Comparison of ENCODE assay signal across 10 cellular contexts in the genomic region with DNA sequence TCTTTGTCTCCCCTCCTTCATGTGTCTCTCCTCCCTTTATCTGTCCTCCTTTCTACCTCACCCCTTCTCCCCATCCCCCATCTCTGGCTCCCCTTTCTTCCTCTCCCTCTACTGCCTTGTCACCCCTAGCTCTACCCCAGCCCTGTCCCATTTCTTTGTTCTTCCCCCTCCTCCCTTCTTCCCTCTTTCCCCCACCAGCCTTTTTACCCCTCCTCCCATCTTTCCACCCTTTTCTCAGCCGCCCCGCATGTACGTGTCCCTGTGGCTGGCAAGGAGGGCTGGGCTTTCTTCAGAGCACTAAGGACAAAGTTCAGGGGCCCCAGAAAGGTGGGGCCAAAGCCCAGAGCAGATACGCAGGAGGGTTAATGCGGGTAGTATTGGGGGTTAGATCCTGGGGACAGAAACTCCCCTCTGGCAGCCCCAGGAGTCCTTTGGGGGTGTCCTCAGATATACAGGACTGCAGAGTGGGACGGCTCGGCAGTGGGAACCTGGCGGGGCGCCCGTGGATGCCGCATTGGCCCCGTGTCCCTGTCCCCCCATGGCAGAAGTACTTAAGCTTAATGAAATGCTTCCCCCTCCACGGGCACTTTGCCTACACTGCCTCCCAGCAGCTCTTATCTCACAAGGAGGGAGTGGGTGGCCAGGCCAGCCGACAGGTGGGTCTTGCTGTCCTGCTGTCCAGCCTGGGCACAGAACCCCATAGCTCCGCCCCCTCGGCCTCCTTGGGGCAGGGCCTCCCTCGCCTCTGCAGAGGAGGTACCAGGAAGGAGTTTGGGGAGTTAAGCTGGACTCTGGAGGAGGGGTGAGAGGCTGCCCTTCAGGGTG. TPM values are rescaled to one million over a fixed set of nuclear protein-coding genes. Genes with fewer than 3 reads are reported as not detected.
DNase-seq lines count a peak whose midpoint lies in the region; ATAC-seq and TF ChIP-seq lines count a peak whose summit lies in the region.
"Had no signal": no experiment of that assay in that cellular context is flagged by ENCODE, and none has a peak within 500 bp of the region (broad histone marks: within the 10 kb centered on the region; RNA-seq: fewer than 3 reads in every experiment).

No MANE protein-coding gene starts in this region.

- peak overlapping the region; percentile 80 to 95 (median 90) for H3K27ac ChIP-seq in adrenal gland
- H3K27ac ChIP-seq in right lobe of liver = peak overlapping the region; percentile 22 to 40 (median 40)
- H3K27ac ChIP-seq in stomach smooth muscle (ENCODE audit: low read length) = peak overlapping the region; percentile 93

- intact Hi-C loops in adrenal gland (cut with DNase I) (loop anchor here in 1 of 2 donors (10.0 kb wide), 1 partner anchor 56 kb away; the partner anchor contains the start of gene CSF3), right lobe of liver (cut with DNase I) (loop anchor here in 1 of 2 donors (10.0 kb wide), 1 partner anchor 56 kb away; the partner anchor contains the start of gene CSF3)

- no peak for TF ChIP-seq CTCF in adrenal gland (IDR thresholded peaks at IDR 0.05)
- TF ChIP-seq CTCF in right lobe of liver (IDR thresholded peaks at IDR 0.05) = no peak

- peak in 1 of 2 donors; percentile 70 for TF ChIP-seq POLR2A in adrenal gland (IDR thresholded peaks at IDR 0.05)
- no peak for TF ChIP-seq POLR2A in right lobe of liver (IDR thresholded peaks at IDR 0.05)

- peaks cover 0 to 5% of the 10 kb centered on the region in 2 donors for H3K36me3 ChIP-seq in adrenal gland (replicated peaks in 1 of 2)
- H3K36me3 ChIP-seq in right lobe of liver = no peaks in the 10 kb centered on the region
- H3K36me3 ChIP-seq in stomach smooth muscle (ENCODE audit: control insufficient read depth in 2 of 2, insufficient read depth in 2 of 2, low read length in 2 of 2) = peaks cover 0 to 6% of the 10 kb centered on the region in 2 donors

- peaks cover 80 to 96% of the 10 kb centered on the region in 2 donors for H3K4me1 ChIP-seq in adrenal gland (replicated peaks in 1 of 2)
- H3K4me1 ChIP-seq in right lobe of liver = peaks cover 2 to 50% (median 25%) of the 10 kb centered on the region in 4 donors
- peaks cover 98% of the 10 kb centered on the region for H3K4me1 ChIP-seq in stomach smooth muscle (ENCODE audit: control insufficient read depth, insufficient read depth, low read length)

- H3K27me3 ChIP-seq in adrenal gland = no peaks in the 10 kb centered on the region
- no peaks in the 10 kb centered on the region for H3K27me3 ChIP-seq in right lobe of liver
- H3K27me3 ChIP-seq in stomach smooth muscle (ENCODE audit: control insufficient read depth in 1 of 2, insufficient read depth in 2 of 2, low read length in 2 of 2) = no peaks in the 10 kb centered on the region

- peak; percentile 49 for DNase-seq in DMS53 (lab: John Stamatoyannopoulos, UW)
- DNase-seq in DMS53 treated with DMSO at 0.1 percent for 48 hours (lab: John Stamatoyannopoulos, UW; ENCODE audit: unreplicated experiment) = no peak
- DNase-seq in adrenal gland = peak; percentile 80 to 91 (median 86)
- DNase-seq in right lobe of liver = no peak
- DNase-seq in AG08396 (ENCODE audit: low spot score) = no peak

- H3K9me3 ChIP-seq in adrenal gland (replicated peaks in 1 of 3) = no peaks in the 10 kb centered on the region
- no peaks in the 10 kb centered on the region for H3K9me3 ChIP-seq in right lobe of liver
- H3K9me3 ChIP-seq in stomach smooth muscle (ENCODE audit: control insufficient read depth in 2 of 2, low read length in 2 of 2) = no peaks in the 10 kb centered on the region
- H3K9me3 ChIP-seq: HAP-1 had no signal

- no peak for ATAC-seq in right lobe of liver
- ATAC-seq in GM18858 (IDR thresholded peaks at IDR 0.05; ENCODE audit: unreplicated experiment) = no peak
- no peak for ATAC-seq in HG03460 (IDR thresholded peaks at IDR 0.05; ENCODE audit: unreplicated experiment)

- WGBS in adrenal gland, 4 donors = 22 to 34% (median 27%) methylated on average over 9 to 17 of the region's 17 CpGs
- WGBS in right lobe of liver (ENCODE audit: insufficient coverage, low coverage, low lambda C conversion rate, missing lambda C conversion rate) = 45% methylated on average over 6 of the region's 17 CpGs

- H3K4me3 ChIP-seq in adrenal gland (peak overlapping the region in 2 of 4 donors; percentile 17 to 30), right lobe of liver (no peak overlapping the region), stomach smooth muscle (ENCODE audit: low read length in 2 of 2) (peak overlapping the region; percentile 36 to 73)
- H3K4me3 ChIP-seq: HAP-1 had no signal

- H3K9ac ChIP-seq in stomach smooth muscle (ENCODE audit: low read length in 2 of 2) = peak overlapping the region; percentile 60 to 64

RNA-seq across cellular contexts. Expression of gene THRA, which starts 8.3 kb away (rescaled TPM):
- total RNA-seq in adrenal gland (100 to 1,000 TPM in 3 of 8 donors, 10 to 100 TPM in 5; 46.1 to 110 (median 76.4) TPM), right lobe of liver (1 to 10 TPM; 3.7 to 9.4 (median 7.7) TPM)
- polyA plus RNA-seq in adrenal gland = 10 to 100 TPM; 41.8 to 62.3 (median 50.9) TPM

RNA-seq across cellular contexts. Expression of gene MED24, which starts 16.9 kb away (rescaled TPM):
- total RNA-seq in adrenal gland (100 to 1,000 TPM in 1 of 8 donors, 10 to 100 TPM in 7; 57.1 to 127 (median 78.1) TPM), right lobe of liver (10 to 100 TPM; 29.0 to 38.2 (median 35.9) TPM)
- polyA plus RNA-seq in adrenal gland = 100 to 1,000 TPM in 1 of 3 donors, 10 to 100 TPM in 2; 50.3 to 103 (median 92.9) TPM

RNA-seq across cellular contexts. Expression of gene NR1D1, which starts 29.3 kb away (rescaled TPM):
- total RNA-seq in adrenal gland (10 to 100 TPM; 14.0 to 69.1 (median 41.4) TPM), right lobe of liver (10 to 100 TPM in 4 of 6 experiments, 1 to 10 TPM in 2; 6.9 to 29.8 (median 16.0) TPM)
- 10 to 100 TPM; 34.5 to 59.0 (median 36.6) TPM for polyA plus RNA-seq in adrenal gland

RNA-seq across cellular contexts. Expression of gene MSL1, which starts 50.7 kb away (rescaled TPM):
- total RNA-seq in adrenal gland = 100 to 1,000 TPM in 1 of 8 donors, 10 to 100 TPM in 7; 47.8 to 100 (median 69.1) TPM
- 100 to 1,000 TPM in 2 of 3 donors, 10 to 100 TPM in 1; 74.2 to 143 (median 128) TPM for polyA plus RNA-seq in adrenal gland
- 10 to 100 TPM; 31.1 to 43.8 (median 36.0) TPM for total RNA-seq in right lobe of liver

RNA-seq across cellular contexts. Expression of gene CSF3, which starts 55.9 kb away (rescaled TPM):
- total RNA-seq in adrenal gland (under 1 TPM in 4 of 8 donors, not detected in 4; 0.32 to 0.74 (median 0.44) TPM), right lobe of liver (under 1 TPM in 1 of 6 experiments, not detected in 5; 0.31 TPM)
- 1 to 10 TPM in 1 of 3 donors, under 1 TPM in 2; 0.24 to 6.1 (median 0.80) TPM for polyA plus RNA-seq in adrenal gland
- total RNA-seq: T-helper 1 cell treated with Interleukin-12 subunit alpha and Interleukin-12 subunit beta and Interleukin-4 antibody, amounts not matched to agents 30 ng/mL and 1 ng/mL, for 36 hours had no signal

Comparison
In these comparisons a context has a peak if more than half of its experiments do, and no peak if none do; other contexts are left out.
1. DNase-seq: peak in DMS53 (single experiment) and adrenal gland (7 of 7); none in DMS53 treated with DMSO at 0.1 percent for 48 hours (single experiment), right lobe of liver (0 of 3) and AG08396 (single experiment).
2. H3K27ac ChIP-seq: peak in every context shown above with its lines; median percentile 93 in stomach smooth muscle; 90 in adrenal gland; 40 in right lobe of liver.
3. H3K4me3 ChIP-seq: peak in stomach smooth muscle (2 of 2); none in right lobe of liver (0 of 3).
4. RNA of gene THRA, which starts 8.3 kb away (total RNA-seq): 46.1 to 110 TPM in adrenal gland; 3.7 to 9.4 TPM in right lobe of liver; every median in the first group is over 4 times any median in the second.